8 cellular contexts compared by ENCODE assay signal in genomic region chr1:153532769-153533599, GRCh38. TPM values are rescaled to one million over a fixed set of nuclear protein-coding genes. Genes with fewer than 3 reads are reported as not detected.
DNase-seq lines count a peak whose midpoint lies in the region; ATAC-seq, FAIRE-seq and TF ChIP-seq lines count a peak whose summit lies in the region.

No MANE protein-coding gene starts in this region.

- peak overlapping the region; percentile 84 to 92 for H3K4me3 ChIP-seq in left lung

- peaks cover 13 to 55% of the 10 kb centered on the region in 2 donors for H3K4me1 ChIP-seq in left lung

- intact Hi-C loops in left lung (cut with DNase I), result loop anchor here in 1 of 2 donors (5.0 kb wide), 1 partner anchor 34 kb away; the partner anchor contains the start of gene S100A2

- peak; percentile 72 to 87 for TF ChIP-seq CTCF in left lung (IDR thresholded peaks at IDR 0.05)

- H3K9me3 ChIP-seq in left lung, result no peaks in the 10 kb centered on the region

- no peaks in the 10 kb centered on the region for H3K27me3 ChIP-seq in left lung

- ATAC-seq in left lung, result peak; percentile 73

- FAIRE-seq in GM19239 (lab: Jason Lieb, UNC), result no peak

- DNase-seq in SIG-M5 treated with dmso at 0.1 percent for 504 hours (lab: John Stamatoyannopoulos, UW; ENCODE audit: unreplicated experiment) (peak; percentile 74), SIG-M5 (lab: John Stamatoyannopoulos, UW) (no peak), NCI-H524 treated with DMSO at 0.1 percent for 48 hours (lab: John Stamatoyannopoulos, UW) (peak; percentile 23), dermis blood vessel endothelial cell (peak; percentile 92), left lung (peak; percentile 90 to 96), GM19239 (ENCODE audit: insufficient read length, low spot score) (no peak)
- DNase-seq in activated CD4-positive, alpha-beta T cell treated with anti-CD3 and anti-CD28 coated beads, Interleukin-2, amount 50 U/mL, for 4 hours, result peak; percentile 72
- peak; percentile 56 for DNase-seq in stimulated activated CD4-positive, alpha-beta T cell treated with anti-CD3 and anti-CD28 coated beads, Interleukin-1b, Interleukin-23, amount 100 ng/mL, for 1 hour (ENCODE audit: low read depth in 2 of 2)

- H3K36me3 ChIP-seq in left lung, result peaks cover 0 to 16% of the 10 kb centered on the region in 2 donors

- H3K27ac ChIP-seq in left lung, result peak overlapping the region; percentile 98 to 99

RNA-seq across cellular contexts. Expression of gene S100A6, which starts 2.8 kb away (rescaled TPM):
- total RNA-seq in dermis blood vessel endothelial cell (239 and 342 TPM in 2 replicates), left lung (1,000 to 10,000 TPM; 1,672 to 1,797 TPM)

RNA-seq across cellular contexts. Expression of gene S100A5, which starts 7.8 kb away (rescaled TPM):
- total RNA-seq in dermis blood vessel endothelial cell, result not detected in 2 replicates
- under 1 TPM in 1 of 2 donors, not detected in 1; 0.42 TPM for total RNA-seq in left lung

RNA-seq across cellular contexts. Expression of gene S100A4, which starts 12.6 kb away (rescaled TPM):
- total RNA-seq in dermis blood vessel endothelial cell, result 7.1 and 22.6 TPM in 2 replicates
- 1,000 to 10,000 TPM in 1 of 2 donors, 100 to 1,000 TPM in 1; 257 to 1,192 TPM for total RNA-seq in left lung

RNA-seq across cellular contexts. Expression of gene S100A3, which starts 16.1 kb away (rescaled TPM):
- total RNA-seq in dermis blood vessel endothelial cell (1.3 and 1.4 TPM in 2 replicates), left lung (1 to 10 TPM; 1.7 to 7.7 TPM)

RNA-seq across cellular contexts. Expression of gene S100A2, which starts 32.7 kb away (rescaled TPM):
- total RNA-seq in dermis blood vessel endothelial cell (0.51 and 0.98 TPM in 2 replicates), left lung (10 to 100 TPM in 1 of 2 donors, 1 to 10 TPM in 1; 7.1 to 25.9 TPM)

Comparison
In these comparisons a context has a peak if more than half of its experiments do, and no peak if none do; other contexts are left out.
1. DNase-seq: peak in SIG-M5 treated with dmso at 0.1 percent for 504 hours (single experiment), NCI-H524 treated with DMSO at 0.1 percent for 48 hours (single experiment), activated CD4-positive, alpha-beta T cell treated with anti-CD3 and anti-CD28 coated beads, Interleukin-2, amount 50 U/mL, for 4 hours (2 of 2), dermis blood vessel endothelial cell (single experiment), left lung (2 of 2) and stimulated activated CD4-positive, alpha-beta T cell treated with anti-CD3 and anti-CD28 coated beads, Interleukin-1b, Interleukin-23, amount 100 ng/mL, for 1 hour (2 of 2); none in SIG-M5 (single experiment) and GM19239 (single experiment).
2. RNA of gene S100A4, which starts 12.6 kb away (total RNA-seq): 257 to 1,192 TPM in left lung; 7.1 to 22.6 TPM in dermis blood vessel endothelial cell; every median in the first group is over 10 times any median in the second.